ENCODE assay signal across 21 cellular contexts in the genomic region with DNA sequence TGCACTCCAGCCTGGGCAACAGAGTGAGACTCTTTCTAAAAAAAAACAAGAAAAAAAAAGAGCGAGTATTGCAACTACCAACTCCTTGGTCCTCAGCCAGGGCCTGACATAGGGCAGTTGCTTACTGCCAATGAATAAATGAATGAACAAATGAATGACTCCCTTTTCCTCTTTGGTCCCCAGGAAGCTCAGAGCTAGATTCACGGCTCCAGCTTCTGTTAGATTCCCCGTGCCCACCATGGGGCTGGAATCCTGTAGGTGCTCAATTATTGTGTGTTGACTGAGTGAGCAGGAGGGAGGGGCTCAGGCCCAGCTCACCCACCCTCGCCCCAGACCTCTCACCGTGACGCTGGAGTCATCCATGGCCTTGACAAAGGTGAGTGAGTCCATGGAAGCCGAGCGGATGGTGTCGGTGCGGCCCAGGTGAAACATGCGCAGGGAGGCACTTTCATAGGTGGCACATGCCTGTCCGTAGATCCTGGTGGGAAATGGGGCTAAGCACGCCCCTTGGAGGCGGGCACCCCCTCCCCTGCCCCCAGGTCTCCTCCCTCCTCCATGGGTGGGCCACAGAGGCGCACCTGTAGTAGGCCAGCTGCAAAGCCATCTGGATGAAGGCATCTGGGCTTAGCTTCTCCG. TPM values are rescaled to one million over a fixed set of nuclear protein-coding genes. Genes with fewer than 3 reads are reported as not detected.
DNase-seq lines count a peak whose midpoint lies in the region; FAIRE-seq and TF ChIP-seq lines count a peak whose summit lies in the region.
"Had no signal": no experiment of that assay in that cellular context is flagged by ENCODE, and none has a peak within 500 bp of the region (broad histone marks: within the 10 kb centered on the region; RNA-seq: fewer than 3 reads in every experiment).

No MANE protein-coding gene starts in this region.

- H2BK15ac ChIP-seq in H1 (ENCODE audit: low read length) (no peak overlapping the region), neuronal stem cell (ENCODE audit: low read length) (no peak overlapping the region)

- POLR2A ChIA-PET in HEK293 (lab: Yijun Ruan, JAX) (interaction anchor here (0.9 to 1.1 kb wide), 2 partner anchors 14 to 17 kb away, joined by 3 to 4 read pairs; a partner anchor contains a TSS), H1 (lab: Charles Lee; ENCODE audit: partially characterized antibody) (interaction anchor here (1.9 to 4.8 kb wide), 2 partner anchors 9 to 16 kb away, joined by 6 to 27 read pairs; a partner anchor contains a TSS), OCI-LY7 (lab: Charles Lee) (interaction anchor here (0.7 kb wide), 1 partner anchor 805 kb away, joined by 3 read pairs; no protein-coding TSS in a partner anchor)

- no peaks in the 10 kb centered on the region for H3K79me2 ChIP-seq in H1 (ENCODE audit: control insufficient read depth in 1 of 2, insufficient read depth in 2 of 2, low read length in 2 of 2)
- no peaks in the 10 kb centered on the region for H3K79me2 ChIP-seq in OCI-LY7 (ENCODE audit: insufficient read depth, low read depth, low read length)

- H3K14ac ChIP-seq in H1 (ENCODE audit: insufficient read length) (no peak overlapping the region), neuronal stem cell (ENCODE audit: low read length) (no peak overlapping the region)

- H3K4me2 ChIP-seq in H1 (ENCODE audit: insufficient read depth in 1 of 2, low read depth in 2 of 2, low read length in 2 of 2) (no peak overlapping the region), neuronal stem cell (ENCODE audit: insufficient read depth, low read length, poor library complexity, severe bottlenecking) (no peak overlapping the region), OCI-LY7 (ENCODE audit: low read length) (no peak overlapping the region)
- H3K4me2 ChIP-seq: A549; BLaER1 treated with 17β-estradiol and CSF1 and Interleukin-3, amounts not matched to agents 10 nM and 100 nM had no signal

- CTCF ChIA-PET in HEK293 (lab: Yijun Ruan, JAX): interaction anchor here (0.5 to 1.9 kb wide), 3 partner anchors 12 to 41 kb away, joined by 3 to 6 read pairs (median 4); a partner anchor contains a TSS
- CTCF ChIA-PET in H1 (lab: Charles Lee; ENCODE audit: partially characterized antibody): interaction anchor here (0.6 to 1.7 kb wide), 14 partner anchors 9 to 1472 kb away, joined by 3 to 5 read pairs (median 4); no protein-coding TSS in a partner anchor
- CTCF ChIA-PET in OCI-LY7 (lab: Charles Lee; ENCODE audit: unreplicated experiment): interaction anchor here (0.9 kb wide), 1 partner anchor 16 kb away, joined by 3 read pairs; no protein-coding TSS in a partner anchor

- DNase-seq in H1 (ENCODE audit: low read depth in 1 of 2, low spot score in 2 of 2) (no peak), neuronal stem cell (ENCODE audit: low spot score) (no peak), NK-92 (lab: John Stamatoyannopoulos, UW; ENCODE audit: unreplicated experiment) (no peak), OCI-LY7 (ENCODE audit: low spot score) (no peak), NCI-H2107 treated with DMSO at 0.1 percent for 48 hours (lab: John Stamatoyannopoulos, UW; ENCODE audit: unreplicated experiment) (no peak)
- DNase-seq: AML-193; Caco-2; Calu3; CD4-positive, alpha-beta T cell; CD8-positive, alpha-beta T cell; DMS79 treated with DMSO at 0.1 percent for 48 hours; GF-D8 had no signal

- H2BK12ac ChIP-seq in H1 (ENCODE audit: low read depth, low read length) (no peak overlapping the region; the same call in 1 of the 2 replicates), neuronal stem cell (ENCODE audit: low read length) (no peak overlapping the region)

- H4K20me1 ChIP-seq in H1 (replicated peaks in 1 of 2; ENCODE audit: control insufficient read depth in 1 of 2, insufficient read depth in 2 of 2, low read length in 2 of 2) (no peaks in the 10 kb centered on the region), OCI-LY7 (ENCODE audit: insufficient read depth, low read length) (no peaks in the 10 kb centered on the region)

- H3K27ac ChIP-seq in HEK293 (ENCODE audit: extremely low read depth, low read depth, low read length): no peak overlapping the region
- H3K27ac ChIP-seq in H1 (ENCODE audit: low read depth, low read length): no peak overlapping the region
- no peak overlapping the region for H3K27ac ChIP-seq in neuronal stem cell (replicated peaks; ENCODE audit: low read length)
- H3K27ac ChIP-seq in OCI-LY7 (ENCODE audit: low read depth, low read length, poor library complexity, severe bottlenecking): no peak overlapping the region
- H3K27ac ChIP-seq: 22Rv1; A549; BLaER1 treated with 17β-estradiol and CSF1 and Interleukin-3, amounts not matched to agents 10 nM and 100 nM; C4-2B had no signal

- H3K9ac ChIP-seq in H1 (replicated peaks in 1 of 4; ENCODE audit: extremely low read depth in 1 of 4, low read depth in 3 of 4, low read length in 3 of 4): no peak overlapping the region
- no peak overlapping the region for H3K9ac ChIP-seq in neuronal stem cell (ENCODE audit: low read depth, low read length, poor library complexity)
- H3K9ac ChIP-seq: BLaER1 treated with 17β-estradiol and CSF1 and Interleukin-3, amounts not matched to agents 10 nM and 100 nM had no signal

- H3K4me3 ChIP-seq in HEK293 (ENCODE audit: low read depth, low read length) (no peak overlapping the region), H1 (ENCODE audit: extremely low read depth in 1 of 4, insufficient read depth in 2 of 4, low read depth in 3 of 4, low read length in 4 of 4) (no peak overlapping the region), neuronal stem cell (ENCODE audit: low read length in 2 of 2) (no peak overlapping the region), OCI-LY7 (ENCODE audit: low read depth, low read length, poor library complexity, severe bottlenecking) (no peak overlapping the region)
- H3K4me3 ChIP-seq: A549; BLaER1 treated with 17β-estradiol and CSF1 and Interleukin-3, amounts not matched to agents 10 nM and 100 nM had no signal

- H2AK5ac ChIP-seq in H1 (ENCODE audit: low read depth, low read length) (no peak overlapping the region), neuronal stem cell (ENCODE audit: low read depth, low read length) (no peak overlapping the region)

- H3K4me1 ChIP-seq in HEK293 (ENCODE audit: control insufficient read depth, insufficient read depth, low read length) (no peaks in the 10 kb centered on the region), H1 (replicated peaks in 1 of 4; ENCODE audit: control insufficient read depth in 3 of 4, insufficient read depth in 4 of 4, low read length in 3 of 4) (peaks cover 0 to 3% (median 1%) of the 10 kb centered on the region in 4 experiments; a peak in 2 of 7 replicates), neuronal stem cell (ENCODE audit: control insufficient read depth in 2 of 2, insufficient read depth in 1 of 2, low read depth in 1 of 2, low read length in 2 of 2) (no peaks in the 10 kb centered on the region), OCI-LY7 (ENCODE audit: insufficient read depth, low read length, poor library complexity, severe bottlenecking) (no peaks in the 10 kb centered on the region)
- H3K4me1 ChIP-seq: A549, Caco-2 had no signal

- H2BK120ac ChIP-seq in H1 (replicated peaks; ENCODE audit: low read depth, low read length): no peak overlapping the region
- H2BK120ac ChIP-seq in neuronal stem cell (ENCODE audit: low read depth, low read length): no peak overlapping the region

- no peak for TF ChIP-seq RAD21 in H1 (IDR thresholded peaks at IDR 0.05 in 1 of 2, conservative IDR thresholded peaks at IDR 0.05 in 1 of 2; ENCODE audit: low read depth in 2 of 2, low read length in 2 of 2)

- H3K23me2 ChIP-seq in H1 (ENCODE audit: low read depth, low read length): no peaks in the 10 kb centered on the region

- H3K9me2 ChIP-seq in OCI-LY7 (ENCODE audit: insufficient read depth, low read length): no peaks in the 10 kb centered on the region

- H2BK5ac ChIP-seq in H1 (ENCODE audit: low read depth, low read length) (no peak overlapping the region), neuronal stem cell (ENCODE audit: low read length) (no peak overlapping the region)

- no peak overlapping the region for H4K5ac ChIP-seq in H1 (ENCODE audit: insufficient read length, low read depth, low read length)

- H2BK20ac ChIP-seq in H1 (ENCODE audit: low read length): no peak overlapping the region

- no peak for TF ChIP-seq EP300 in H1 (IDR thresholded peaks at IDR 0.05; ENCODE audit: borderline replicate concordance in 1 of 2, low read depth in 2 of 2, low read length in 2 of 2)

- H3K27me3 ChIP-seq in H1 (replicated peaks in 1 of 4; ENCODE audit: control insufficient read depth in 3 of 4, extremely low read depth in 1 of 4, insufficient read depth in 3 of 4, low read length in 3 of 4) (peaks cover 0 to 6% (median 4%) of the 10 kb centered on the region in 4 experiments; a peak in 3 of 7 replicates), neuronal stem cell (ENCODE audit: control insufficient read depth in 3 of 3, insufficient read depth in 3 of 3, low read depth in 1 of 3, low read length in 3 of 3) (no peaks in the 10 kb centered on the region)
- H3K27me3 ChIP-seq: BLaER1 treated with 17β-estradiol and CSF1 and Interleukin-3, amounts not matched to agents 10 nM and 100 nM had no signal

- H2AFZ ChIP-seq in H1 (ENCODE audit: low read length) (no peak overlapping the region), neuronal stem cell (ENCODE audit: low read length) (no peak overlapping the region), OCI-LY7 (ENCODE audit: low read length) (no peak overlapping the region)

- TF ChIP-seq CTCF in HEK293 (tag by site-specific recombination; IDR thresholded peaks at IDR 0.05): no peak
- TF ChIP-seq CTCF in H1 (IDR thresholded peaks at IDR 0.05; ENCODE audit: control extremely low read depth in 1 of 3, insufficient read depth in 1 of 3, low read depth in 1 of 3, low read length in 3 of 3): no peak
- TF ChIP-seq CTCF in OCI-LY7 (conservative IDR thresholded peaks at IDR 0.05; ENCODE audit: low read length): no peak

- no peak overlapping the region for H4K91ac ChIP-seq in H1 (replicated peaks; ENCODE audit: insufficient read length, low read length)
- H4K91ac ChIP-seq in neuronal stem cell (ENCODE audit: low read depth, low read length, poor library complexity): no peak overlapping the region

- no TSS peak for BruUV-seq in OCI-LY7 (replicated peaks; lab: Mats Ljungman, UMichigan)

- H3K36me3 ChIP-seq in HEK293 (ENCODE audit: control insufficient read depth in 2 of 2, insufficient read depth in 1 of 2, low read length in 2 of 2) (peaks cover 0 to 24% of the 10 kb centered on the region in 2 experiments; a peak in 1 of 3 replicates), H1 (ENCODE audit: control insufficient read depth in 2 of 4, insufficient read depth in 4 of 4, low read length in 3 of 4) (no peaks in the 10 kb centered on the region), neuronal stem cell (replicated peaks in 1 of 2; ENCODE audit: control insufficient read depth in 2 of 2, insufficient read depth in 2 of 2, low read length in 2 of 2) (peaks cover 0 to 13% of the 10 kb centered on the region in 2 donors), OCI-LY7 (ENCODE audit: insufficient read depth, low read length) (no peaks in the 10 kb centered on the region)

- H4K8ac ChIP-seq in H1 (ENCODE audit: extremely low read depth, insufficient read depth, low read length) (peak overlapping the region; percentile 66; the same call in 1 of the 2 replicates), neuronal stem cell (ENCODE audit: low read depth, low read length) (no peak overlapping the region)

- H3K56ac ChIP-seq in H1 (replicated peaks; ENCODE audit: insufficient read length, low read depth, low read length): no peak overlapping the region

- no peak overlapping the region for H3K18ac ChIP-seq in H1 (ENCODE audit: extremely low read depth, low read length)
- no peak overlapping the region for H3K18ac ChIP-seq in neuronal stem cell (ENCODE audit: low read length)

- TF ChIP-seq POLR2A in H1 (IDR thresholded peaks at IDR 0.05; ENCODE audit: control extremely low read depth in 1 of 2, low read depth in 2 of 2, low read length in 2 of 2): no peak

- no peaks in the 10 kb centered on the region for H3K79me1 ChIP-seq in H1 (ENCODE audit: low read depth, low read length)
- H3K79me1 ChIP-seq in neuronal stem cell (ENCODE audit: low read depth, low read length): peaks cover 2% of the 10 kb centered on the region

- H3K4ac ChIP-seq in H1 (replicated peaks; ENCODE audit: insufficient read length, low read depth, low read length) (no peak overlapping the region), neuronal stem cell (ENCODE audit: low read length) (no peak overlapping the region)

- intact Hi-C loops in OCI-LY7 (cut with micrococcal nuclease; ENCODE audit: unreplicated experiment): no loop called here

- H3K9me3 ChIP-seq in HEK293 (ENCODE audit: control insufficient read depth, insufficient read depth, low read depth, low read length) (no peaks in the 10 kb centered on the region), H1 (ENCODE audit: insufficient read depth in 2 of 2, low read depth in 1 of 2, low read length in 1 of 2) (no peaks in the 10 kb centered on the region), neuronal stem cell (replicated peaks in 1 of 2; ENCODE audit: control insufficient read depth in 2 of 2, insufficient read depth in 1 of 2, low read depth in 1 of 2, low read length in 2 of 2) (no peaks in the 10 kb centered on the region), OCI-LY7 (ENCODE audit: low read length) (no peaks in the 10 kb centered on the region)
- H3K9me3 ChIP-seq: A549; BLaER1 treated with 17β-estradiol and CSF1 and Interleukin-3, amounts not matched to agents 10 nM and 100 nM; Caco-2 had no signal

- 89% methylated on average over 15 of the region's 16 CpGs; no CpG with 5 or more reads in 1 of the 2 experiments for WGBS in H1 (ENCODE audit: extremely low coverage in 1 of 2, insufficient coverage in 1 of 2, insufficient read length in 1 of 2, insufficient replicate concordance in 2 of 2, low coverage in 1 of 2, low lambda C conversion rate in 2 of 2, missing lambda C conversion rate in 1 of 2), 2 experiments
- no CpG with 5 or more reads among the region's 16 CpGs for WGBS in neuronal stem cell (ENCODE audit: extremely low coverage in 2 of 2, insufficient read length in 2 of 2, insufficient replicate concordance in 1 of 2), 2 donors

- H3K23ac ChIP-seq in H1 (ENCODE audit: insufficient read length) (no peak overlapping the region), neuronal stem cell (ENCODE audit: low read depth, low read length, poor library complexity) (peak overlapping the region; percentile 60)

- FAIRE-seq in H1 (lab: Jason Lieb, UNC): no peak
- FAIRE-seq: A549, D721Med, G401.6, GM12891, GM19239 had no signal

RNA-seq across cellular contexts. Expression of a gene that starts 12.8 kb away (rescaled TPM):
- total RNA-seq in H1 (2021; fragmentation: NEBNext Ultra II Directional; extraction: Animal tissue kit (Norgen Biotek cat#: 25700)): 7.2 and 8.2 TPM in 2 replicates
- polyA plus RNA-seq in H1 (2011; rRNA removed): 17.3 and 25.5 TPM in 2 replicates
- 9.3 TPM for polyA plus RNA-seq in H1 (2011; cell fraction: cytosol; rRNA removed)
- 18.3 TPM for polyA plus RNA-seq in H1 (2011; cell fraction: nucleus; rRNA removed)
- 6.8 to 14.2 TPM (median 11.5 TPM) in 4 replicates for polyA plus RNA-seq in H1 (2012, experiment 1 of 2)
- 10.0 TPM for polyA plus RNA-seq in H1 (2012, experiment 2 of 2)
- polyA plus RNA-seq in H1 (2013, experiment 1 of 2): 6.5 TPM
- 5.5 TPM for polyA plus RNA-seq in H1 (2013, experiment 2 of 2)
- polyA minus RNA-seq in H1 (2011; rRNA and poly(A)+ RNA removed): 7.9 and 9.6 TPM in 2 replicates
- polyA minus RNA-seq in H1 (2011; cell fraction: cytosol; rRNA and poly(A)+ RNA removed): 7.9 TPM
- polyA minus RNA-seq in H1 (2011; cell fraction: nucleus; rRNA and poly(A)+ RNA removed): 5.3 TPM
- polyA plus RNA-seq in neuronal stem cell (2013, experiment 1 of 2): 12.9 TPM
- 12.1 TPM for polyA plus RNA-seq in neuronal stem cell (2013, experiment 2 of 2)
- total RNA-seq in OCI-LY7 (2014; rRNA removed; shearing (Covaris generic)): 0.26 and 1.8 TPM in 2 replicates
- 5.3 and 6.5 TPM in 2 replicates for total RNA-seq in OCI-LY7 (2022)

RNA-seq across cellular contexts. Expression of a gene that starts 13.4 kb away (rescaled TPM):
- total RNA-seq in H1 (2021; fragmentation: NEBNext Ultra II Directional; extraction: Animal tissue kit (Norgen Biotek cat#: 25700)): 145 and 156 TPM in 2 replicates
- 114 and 158 TPM in 2 replicates for polyA plus RNA-seq in H1 (2011; rRNA removed)
- polyA plus RNA-seq in H1 (2011; cell fraction: cytosol; rRNA removed): 152 TPM
- polyA plus RNA-seq in H1 (2011; cell fraction: nucleus; rRNA removed): 155 TPM
- 115 to 156 TPM (median 139 TPM) in 4 replicates for polyA plus RNA-seq in H1 (2012, experiment 1 of 2)
- polyA plus RNA-seq in H1 (2012, experiment 2 of 2): 167 TPM
- polyA plus RNA-seq in H1 (2013, experiment 1 of 2): 80.6 TPM
- 76.5 TPM for polyA plus RNA-seq in H1 (2013, experiment 2 of 2)
- polyA minus RNA-seq in H1 (2011; rRNA and poly(A)+ RNA removed): 144 and 187 TPM in 2 replicates
- polyA minus RNA-seq in H1 (2011; cell fraction: cytosol; rRNA and poly(A)+ RNA removed): 83.3 TPM
- polyA minus RNA-seq in H1 (2011; cell fraction: nucleus; rRNA and poly(A)+ RNA removed): 60.0 TPM
- polyA plus RNA-seq in neuronal stem cell (2013, experiment 1 of 2): 74.5 TPM
- polyA plus RNA-seq in neuronal stem cell (2013, experiment 2 of 2): 76.7 TPM
- total RNA-seq in OCI-LY7 (2014; rRNA removed; shearing (Covaris generic)): 106 and 109 TPM in 2 replicates
- 95.8 and 111 TPM in 2 replicates for total RNA-seq in OCI-LY7 (2022)

RNA-seq across cellular contexts. Expression of a gene that starts 16.9 kb away (rescaled TPM):
- 36.0 and 38.8 TPM in 2 replicates for total RNA-seq in H1 (2021; fragmentation: NEBNext Ultra II Directional; extraction: Animal tissue kit (Norgen Biotek cat#: 25700))
- 45.3 and 56.0 TPM in 2 replicates for polyA plus RNA-seq in H1 (2011; rRNA removed)
- polyA plus RNA-seq in H1 (2011; cell fraction: cytosol; rRNA removed): 43.8 TPM
- polyA plus RNA-seq in H1 (2011; cell fraction: nucleus; rRNA removed): 56.1 TPM
- polyA plus RNA-seq in H1 (2012, experiment 1 of 2): 20.0 to 27.5 TPM (median 25.5 TPM) in 4 replicates
- 37.9 TPM for polyA plus RNA-seq in H1 (2012, experiment 2 of 2)
- 52.3 TPM for polyA plus RNA-seq in H1 (2013, experiment 1 of 2)
- polyA plus RNA-seq in H1 (2013, experiment 2 of 2): 56.7 TPM
- polyA minus RNA-seq in H1 (2011; rRNA and poly(A)+ RNA removed): 34.8 and 38.2 TPM in 2 replicates
- polyA minus RNA-seq in H1 (2011; cell fraction: cytosol; rRNA and poly(A)+ RNA removed): 15.0 TPM
- polyA minus RNA-seq in H1 (2011; cell fraction: nucleus; rRNA and poly(A)+ RNA removed): 17.3 TPM
- 34.9 TPM for polyA plus RNA-seq in neuronal stem cell (2013, experiment 1 of 2)
- polyA plus RNA-seq in neuronal stem cell (2013, experiment 2 of 2): 34.1 TPM
- 15.1 and 16.9 TPM in 2 replicates for total RNA-seq in OCI-LY7 (2014; rRNA removed; shearing (Covaris generic))
- 13.5 and 16.9 TPM in 2 replicates for total RNA-seq in OCI-LY7 (2022)
